2 cellular contexts compared by ENCODE assay signal in the genomic region with DNA sequence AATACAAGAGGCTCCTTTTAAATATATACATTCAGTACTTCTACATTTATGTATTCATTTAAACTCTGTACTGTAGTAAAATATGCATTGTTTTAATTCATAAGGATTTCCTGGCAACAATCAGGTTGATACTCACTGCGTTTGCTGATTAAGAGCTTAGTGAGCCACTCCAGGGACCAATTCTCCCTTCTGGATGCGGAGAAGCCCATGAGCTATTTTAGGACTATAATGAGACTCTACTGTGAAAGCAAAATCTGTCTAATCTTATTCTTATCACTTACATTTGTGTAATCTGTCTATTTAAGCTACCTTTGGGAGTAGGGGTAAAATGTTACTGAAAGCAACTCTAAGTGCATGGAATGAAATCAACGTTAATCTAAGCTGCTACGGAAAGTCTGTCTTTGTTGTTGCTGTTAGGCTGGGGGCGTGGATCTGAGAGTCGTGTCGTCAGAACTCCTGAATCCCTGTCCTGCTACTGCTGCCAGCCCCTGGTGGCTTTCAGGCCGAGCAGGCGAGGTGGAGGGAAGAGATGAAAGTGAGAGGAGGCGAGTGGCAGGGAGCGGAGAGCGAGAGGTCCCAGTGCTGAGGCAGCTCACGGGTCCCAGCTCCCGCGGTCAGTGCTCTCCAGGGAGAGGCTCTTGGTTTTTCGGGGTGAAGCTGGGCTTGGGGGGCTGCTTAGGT.
TF ChIP-seq lines count a peak whose summit lies in the region.

No MANE protein-coding gene starts in this region.

TF ChIP-seq in SK-N-SH, 30 proteins besides CTCF, POLR2A, EP300 and RAD21:
- TF ChIP-seq GATA2 (CRISPR knock-in tag; IDR thresholded peaks at IDR 0.05) = peak; percentile 21; the same call in 1 of the 2 replicates
- no peak for TF ChIP-seq FOSL2 (IDR thresholded peaks at IDR 0.05; ENCODE audit: borderline replicate concordance, low read depth)
- TF ChIP-seq YY1 (IDR thresholded peaks at IDR 0.05; ENCODE audit: low read depth) = no peak
- no peak for TF ChIP-seq RXRA (IDR thresholded peaks at IDR 0.05; ENCODE audit: borderline replicate concordance, low read depth)

TF ChIP-seq in SK-N-SH treated with all-trans-retinoic acid at 6 μM for 48 hours, 23 proteins besides CTCF, POLR2A, EP300 and RAD21:
- TF ChIP-seq, protein P1, sequence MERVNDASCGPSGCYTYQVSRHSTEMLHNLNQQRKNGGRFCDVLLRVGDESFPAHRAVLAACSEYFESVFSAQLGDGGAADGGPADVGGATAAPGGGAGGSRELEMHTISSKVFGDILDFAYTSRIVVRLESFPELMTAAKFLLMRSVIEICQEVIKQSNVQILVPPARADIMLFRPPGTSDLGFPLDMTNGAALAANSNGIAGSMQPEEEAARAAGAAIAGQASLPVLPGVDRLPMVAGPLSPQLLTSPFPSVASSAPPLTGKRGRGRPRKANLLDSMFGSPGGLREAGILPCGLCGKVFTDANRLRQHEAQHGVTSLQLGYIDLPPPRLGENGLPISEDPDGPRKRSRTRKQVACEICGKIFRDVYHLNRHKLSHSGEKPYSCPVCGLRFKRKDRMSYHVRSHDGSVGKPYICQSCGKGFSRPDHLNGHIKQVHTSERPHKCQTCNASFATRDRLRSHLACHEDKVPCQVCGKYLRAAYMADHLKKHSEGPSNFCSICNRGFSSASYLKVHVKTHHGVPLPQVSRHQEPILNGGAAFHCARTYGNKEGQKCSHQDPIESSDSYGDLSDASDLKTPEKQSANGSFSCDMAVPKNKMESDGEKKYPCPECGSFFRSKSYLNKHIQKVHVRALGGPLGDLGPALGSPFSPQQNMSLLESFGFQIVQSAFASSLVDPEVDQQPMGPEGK (CRISPR knock-in tag; IDR thresholded peaks at IDR 0.05; ENCODE audit: borderline replicate concordance) = no peak
- TF ChIP-seq ZFP3 (CRISPR knock-in tag; IDR thresholded peaks at IDR 0.05) (no peak), TCF4 (CRISPR knock-in tag; IDR thresholded peaks at IDR 0.05; ENCODE audit: borderline replicate concordance) (no peak), RARB (CRISPR knock-in tag; IDR thresholded peaks at IDR 0.05) (no peak), SNAI2 (CRISPR knock-in tag; IDR thresholded peaks at IDR 0.05) (no peak), ZC3H10 (CRISPR knock-in tag; IDR thresholded peaks at IDR 0.05) (no peak), ZNF565 (CRISPR knock-in tag; conservative IDR thresholded peaks at IDR 0.05; ENCODE audit: low read depth) (no peak), BACH2 (CRISPR knock-in tag; IDR thresholded peaks at IDR 0.05; ENCODE audit: borderline replicate concordance) (no peak), ISL1 (CRISPR knock-in tag; IDR thresholded peaks at IDR 0.05) (no peak), GLIS3 (CRISPR knock-in tag; IDR thresholded peaks at IDR 0.05) (no peak), ESRRG (CRISPR knock-in tag; IDR thresholded peaks at IDR 0.05) (no peak), TOX (CRISPR knock-in tag; IDR thresholded peaks at IDR 0.05; ENCODE audit: borderline replicate concordance) (no peak), ZFP30 (CRISPR knock-in tag; IDR thresholded peaks at IDR 0.05) (no peak), CSDC2 (CRISPR knock-in tag; IDR thresholded peaks at IDR 0.05) (no peak)
- TF ChIP-seq, protein P2, sequence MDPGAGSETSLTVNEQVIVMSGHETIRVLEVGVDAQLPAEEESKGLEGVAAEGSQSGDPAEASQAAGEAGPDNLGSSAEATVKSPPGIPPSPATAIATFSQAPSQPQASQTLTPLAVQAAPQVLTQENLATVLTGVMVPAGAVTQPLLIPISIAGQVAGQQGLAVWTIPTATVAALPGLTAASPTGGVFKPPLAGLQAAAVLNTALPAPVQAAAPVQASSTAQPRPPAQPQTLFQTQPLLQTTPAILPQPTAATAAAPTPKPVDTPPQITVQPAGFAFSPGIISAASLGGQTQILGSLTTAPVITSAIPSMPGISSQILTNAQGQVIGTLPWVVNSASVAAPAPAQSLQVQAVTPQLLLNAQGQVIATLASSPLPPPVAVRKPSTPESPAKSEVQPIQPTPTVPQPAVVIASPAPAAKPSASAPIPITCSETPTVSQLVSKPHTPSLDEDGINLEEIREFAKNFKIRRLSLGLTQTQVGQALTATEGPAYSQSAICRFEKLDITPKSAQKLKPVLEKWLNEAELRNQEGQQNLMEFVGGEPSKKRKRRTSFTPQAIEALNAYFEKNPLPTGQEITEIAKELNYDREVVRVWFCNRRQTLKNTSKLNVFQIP (CRISPR knock-in tag; IDR thresholded peaks at IDR 0.05; ENCODE audit: borderline replicate concordance, low read depth) = no peak
